In the genomic region with DNA sequence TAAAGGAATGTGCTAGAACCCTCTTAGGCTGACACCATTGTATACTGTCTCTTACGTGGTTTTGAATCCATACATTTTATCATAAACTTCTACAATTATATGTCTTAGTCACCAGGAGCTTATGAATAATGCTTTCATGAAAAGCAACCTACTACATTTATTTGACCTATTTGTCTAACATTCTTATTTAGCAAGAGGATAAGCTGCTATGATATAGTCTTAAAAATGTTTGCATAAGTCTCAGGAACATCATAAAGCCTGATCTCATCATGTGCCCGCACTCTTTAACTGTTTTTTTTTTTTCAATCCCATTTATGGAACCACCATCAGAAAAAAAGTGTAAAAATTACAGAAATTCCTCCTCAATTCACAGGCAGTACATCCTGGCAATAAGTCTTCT, we compare ENCODE assay signal across 26 cellular contexts. TPM values are rescaled to one million over a fixed set of nuclear protein-coding genes. Genes with fewer than 3 reads are reported as not detected.
"Had no signal": no experiment of that assay in that cellular context is flagged by ENCODE, and none has a peak within 500 bp of the region (broad histone marks: within the 10 kb centered on the region; RNA-seq: fewer than 3 reads in every experiment).

No MANE protein-coding gene starts in this region.

- H3K36me3 ChIP-seq: stomach, suprapubic skin, thoracic aorta, thyroid gland, tibial artery, tibial nerve, transverse colon, upper lobe of left lung, upper lobe of right lung, uterus, vagina had no signal

- H3K27ac ChIP-seq: stomach, suprapubic skin, testis, thoracic aorta, thyroid gland, tibial artery, tibial nerve, transverse colon, upper lobe of left lung, upper lobe of right lung, uterus, vagina had no signal

- H3K9me3 ChIP-seq: stomach, suprapubic skin, testis, thoracic aorta, thyroid gland, tibial artery, tibial nerve, transverse colon, upper lobe of left lung, upper lobe of right lung, uterus, vagina had no signal

- H3K4me3 ChIP-seq: stomach, suprapubic skin, testis, thoracic aorta, thyroid gland, tibial artery, tibial nerve, transverse colon, upper lobe of left lung, upper lobe of right lung, uterus, vagina had no signal

- ATAC-seq: stimulated activated effector memory CD8-positive, alpha-beta T cell treated with anti-CD3 and anti-CD28 coated beads, Interleukin-12 subunit alpha, Interleukin-12 subunit beta, amount 100 ng/mL, for 72 hours; stimulated activated memory B cell treated with anti-CD40 and anti-IgM and Interleukin-4, amounts not matched to agents 10 μg/mL and 1 μg/mL and 100 μg/mL, for 72 hours; stimulated activated naive B cell treated with anti-CD40 and anti-IgM and Interleukin-4, amounts not matched to agents 10 μg/mL and 1 μg/mL and 100 μg/mL, for 72 hours; stimulated activated naive CD8-positive, alpha-beta T cell treated with anti-CD3 and anti-CD28 coated beads, Interleukin-15, amount 100 ng/mL, for 72 hours; stimulated activated naive CD8-positive, alpha-beta T cell treated with anti-CD3 and anti-CD28 coated beads, Interleukin-15, Interleukin-2, amounts not matched to agents 100 U/mL and 50 U/mL, for 24 hours; upper lobe of right lung had no signal

- DNase-seq: stimulated activated CD4-positive, alpha-beta T cell treated with anti-CD3 and anti-CD28 coated beads, Interleukin-2, amount 100 ng/mL, for 48 hours; stimulated activated CD4-positive, alpha-beta T cell treated with anti-CD3 and anti-CD28 coated beads, Interleukin-4, amount 100 ng/mL, for 1 hour; stimulated activated CD4-positive, alpha-beta T cell treated with anti-CD3 and anti-CD28 coated beads, Interleukin-4, amount 100 ng/mL, for 24 hours; stimulated activated CD4-positive, alpha-beta T cell treated with anti-CD3 and anti-CD28 coated beads, Interleukin-4, amount 100 ng/mL, for 4 hours; stimulated activated CD8-positive, alpha-beta memory T cell treated with anti-CD3 and anti-CD28 coated beads, Interleukin-4, amount 100 ng/mL, for 48 hours; stimulated activated naive B cell treated with anti-CD40 and anti-IgM and Interleukin-4, amounts not matched to agents 10 μg/mL and 1 μg/mL and 100 μg/mL, for 72 hours; stimulated activated naive CD4-positive, alpha-beta T cell; stimulated activated naive CD4-positive, alpha-beta T cell treated with Interleukin-2 at 50 U/mL for 16 hours; stimulated activated naive CD8-positive, alpha-beta T cell treated with anti-CD3 and anti-CD28 coated beads, Interleukin-15, amount 100 ng/mL, for 72 hours; stimulated activated naive CD8-positive, alpha-beta T cell treated with anti-CD3 and anti-CD28 coated beads, Interleukin-15, Interleukin-2, amounts not matched to agents 100 U/mL and 50 U/mL, for 24 hours; stomach; substantia nigra; testis; thyroid gland; tibial artery; transverse colon; trophoblast cell; upper lobe of left lung; upper lobe of right lung; uterus had no signal

- H3K27me3 ChIP-seq: stomach, suprapubic skin, testis, thyroid gland, tibial artery, tibial nerve, transverse colon, upper lobe of left lung, upper lobe of right lung, uterus, vagina had no signal

- H3K4me1 ChIP-seq: stomach, suprapubic skin, testis, thyroid gland, tibial artery, tibial nerve, transverse colon, upper lobe of left lung, upper lobe of right lung, uterus, vagina had no signal

RNA-seq across cellular contexts. Expression of a gene that starts 59.7 kb away (rescaled TPM):
- total RNA-seq: thoracic aorta, thyroid gland, upper lobe of right lung, vagina had no signal
